In the genomic region with DNA sequence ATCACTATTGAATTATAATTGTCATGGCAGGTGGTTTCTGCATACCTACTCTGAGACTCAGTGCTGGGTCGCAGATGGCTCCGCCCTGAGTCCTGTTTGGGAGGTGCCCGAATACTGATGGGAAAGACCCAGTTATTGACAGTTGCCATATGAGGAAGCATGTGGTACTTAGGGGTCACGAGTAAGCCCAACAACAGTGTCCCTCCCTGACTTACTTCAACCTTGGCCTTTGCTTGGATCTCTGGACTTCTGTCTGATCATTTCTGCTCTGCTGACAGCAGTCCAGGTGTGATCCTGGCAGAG, we compare ENCODE assay signal across 19 cellular contexts. TPM values are rescaled to one million over a fixed set of nuclear protein-coding genes. Genes with fewer than 3 reads are reported as not detected.
DNase-seq lines count a peak whose midpoint lies in the region; ATAC-seq and TF ChIP-seq lines count a peak whose summit lies in the region.
"Had no signal": no experiment of that assay in that cellular context is flagged by ENCODE, and none has a peak within 500 bp of the region (broad histone marks: within the 10 kb centered on the region; RNA-seq: fewer than 3 reads in every experiment).

No MANE protein-coding gene starts in this region.

- DNase-seq in heart right ventricle (no peak), left ventricle myocardium superior (no peak), adrenal gland (no peak), spleen (peak; percentile 30), prostate gland (ENCODE audit: low spot score) (no peak), activated T-cell treated with anti-CD3 and anti-CD28 coated beads for 4 hours (no peak)
- no peak for DNase-seq in activated CD4-positive, alpha-beta T cell treated with anti-CD3 and anti-CD28 coated beads, Interleukin-2, amount 50 U/mL, for 48 hours
- DNase-seq: BE2C; CD8-positive, alpha-beta T cell; COR-L47; DMS153; DND-41; GDM1; H9 had no signal

- ATAC-seq in heart right ventricle, result no peak
- no peak for ATAC-seq in left ventricle myocardium superior
- ATAC-seq: A549; CD8-positive, alpha-beta T cell; GM23338 had no signal

- H3K27ac ChIP-seq in heart right ventricle, result peak overlapping the region; percentile 4 to 94 (median 82)
- H3K27ac ChIP-seq in adrenal gland, result peak overlapping the region in 3 of 5 donors; percentile 30 to 71 (median 35)
- peak overlapping the region; percentile 77 for H3K27ac ChIP-seq in cingulate gyrus (ENCODE audit: low read depth, low read length)
- H3K27ac ChIP-seq in spleen, result peak overlapping the region in 1 of 8 donors; percentile 43
- H3K27ac ChIP-seq in prostate gland, result no peak overlapping the region
- H3K27ac ChIP-seq: A549 had no signal

- H3K27me3 ChIP-seq in heart right ventricle (no peaks in the 10 kb centered on the region), adrenal gland (no peaks in the 10 kb centered on the region), spleen (replicated peaks in 1 of 7) (peaks cover 0 to 85% (median 0%) of the 10 kb centered on the region in 7 donors), prostate gland (replicated peaks; ENCODE audit: insufficient read depth) (no peaks in the 10 kb centered on the region)

- WGBS in heart right ventricle, 2 donors, result 76 to 82% methylated on average over 4 of the region's 4 CpGs
- 75 to 90% (median 83%) methylated on average over 4 of the region's 4 CpGs for WGBS in adrenal gland, 4 donors
- WGBS in spleen, 5 donors, result 80 to 92% (median 87%) methylated on average over 4 of the region's 4 CpGs
- 96% methylated on average over 4 of the region's 4 CpGs for WGBS in prostate gland

- H3K4me1 ChIP-seq in heart right ventricle (peaks cover 49 to 100% (median 88%) of the 10 kb centered on the region in 9 donors), adrenal gland (replicated peaks in 1 of 2) (peaks cover 31 to 66% of the 10 kb centered on the region in 2 donors), spleen (peaks cover 0 to 55% (median 20%) of the 10 kb centered on the region in 6 donors), prostate gland (replicated peaks) (no peaks in the 10 kb centered on the region)
- H3K4me1 ChIP-seq: A549, BE2C had no signal

- H3K9me3 ChIP-seq in heart right ventricle, result no peaks in the 10 kb centered on the region
- H3K9me3 ChIP-seq in adrenal gland (replicated peaks in 1 of 3), result no peaks in the 10 kb centered on the region
- H3K9me3 ChIP-seq in spleen, result no peaks in the 10 kb centered on the region
- no peaks in the 10 kb centered on the region for H3K9me3 ChIP-seq in prostate gland
- H3K9me3 ChIP-seq: A549, BE2C had no signal

- H3K4me3 ChIP-seq in heart right ventricle, result no peak overlapping the region
- H3K4me3 ChIP-seq in adrenal gland, result no peak overlapping the region
- H3K4me3 ChIP-seq in spleen, result no peak overlapping the region
- no peak overlapping the region for H3K4me3 ChIP-seq in prostate gland
- H3K4me3 ChIP-seq: A549, GM23338 had no signal

- TF ChIP-seq CTCF in heart right ventricle (IDR thresholded peaks at IDR 0.05) (no peak), adrenal gland (IDR thresholded peaks at IDR 0.05) (no peak), spleen (IDR thresholded peaks at IDR 0.05 in 8 of 11, conservative IDR thresholded peaks at IDR 0.05 in 3 of 11) (no peak), prostate gland (IDR thresholded peaks at IDR 0.05) (no peak)

- intact Hi-C loops in heart right ventricle (cut with DNase I) (no loop called here), left ventricle myocardium superior (cut with micrococcal nuclease) (no loop called here), adrenal gland (cut with DNase I) (no loop called here), spleen (cut with DNase I; ENCODE audit: low total_unique reads) (no loop called here), prostate gland (cut with DNase I) (no loop called here)

- no peaks in the 10 kb centered on the region for H3K36me3 ChIP-seq in heart right ventricle
- H3K36me3 ChIP-seq in adrenal gland (replicated peaks in 1 of 2), result no peaks in the 10 kb centered on the region
- no peaks in the 10 kb centered on the region for H3K36me3 ChIP-seq in spleen
- no peaks in the 10 kb centered on the region for H3K36me3 ChIP-seq in prostate gland
- H3K36me3 ChIP-seq: BE2C had no signal

- TF ChIP-seq POLR2A in adrenal gland (IDR thresholded peaks at IDR 0.05), result no peak
- no peak for TF ChIP-seq POLR2A in spleen (IDR thresholded peaks at IDR 0.05)
- no peak for TF ChIP-seq POLR2A in prostate gland (IDR thresholded peaks at IDR 0.05)

RNA-seq across cellular contexts. Expression of a gene that starts 16.8 kb away (rescaled TPM):
- total RNA-seq in heart right ventricle (100 to 1,000 TPM; 221 to 381 (median 266) TPM), left ventricle myocardium superior (405 TPM), adrenal gland (100 to 1,000 TPM in 5 of 8 donors, 10 to 100 TPM in 3; 52.5 to 337 (median 109) TPM), spleen (10 to 100 TPM; 15.4 to 36.7 (median 24.2) TPM), prostate gland (10 to 100 TPM in 1 of 2 donors, 1 to 10 TPM in 1; 8.7 to 25.3 TPM)
- polyA plus RNA-seq in heart right ventricle (100 to 1,000 TPM in 1 of 2 donors, 10 to 100 TPM in 1; 78.6 to 128 TPM), adrenal gland (100 to 1,000 TPM in 1 of 3 donors, 10 to 100 TPM in 2; 47.9 to 273 (median 60.0) TPM), spleen (10 to 100 TPM in 1 of 3 donors, 1 to 10 TPM in 2; 4.1 to 18.6 (median 5.1) TPM)
- total RNA-seq: CD8-positive, alpha-beta T cell had no signal

RNA-seq across cellular contexts. Expression of a gene that starts 35.6 kb away (rescaled TPM):
- total RNA-seq in heart right ventricle, result under 1 TPM in 1 of 10 donors, not detected in 9; 0.44 TPM
- under 1 TPM in 1 of 2 donors, not detected in 1; 0.15 TPM for polyA plus RNA-seq in heart right ventricle
- total RNA-seq in left ventricle myocardium superior, result 0.59 TPM
- total RNA-seq in adrenal gland, result 1 to 10 TPM in 2 of 8 donors, under 1 TPM in 1, not detected in 5; 0.46 to 1.9 (median 1.1) TPM
- 1 to 10 TPM in 1 of 3 donors, under 1 TPM in 2; 0.46 to 2.6 (median 0.77) TPM for polyA plus RNA-seq in adrenal gland
- 1 to 10 TPM in 1 of 7 donors, under 1 TPM in 3, not detected in 3; 0.37 to 4.1 (median 0.54) TPM for total RNA-seq in spleen
- under 1 TPM in 2 of 3 donors, not detected in 1; 0.14 to 0.16 TPM for polyA plus RNA-seq in spleen
- 1 to 10 TPM in 1 of 2 donors, not detected in 1; 3.2 TPM for total RNA-seq in prostate gland
- total RNA-seq: H9, HT-29 had no signal
- polyA plus RNA-seq: CD14-positive monocyte had no signal

Comparison
In these comparisons a context has a peak if more than half of its experiments do, and no peak if none do; other contexts are left out.
1. H3K27ac ChIP-seq: peak in heart right ventricle (10 of 10), adrenal gland (3 of 5) and cingulate gyrus (single experiment); none in prostate gland (0 of 2).